In the genomic region with DNA sequence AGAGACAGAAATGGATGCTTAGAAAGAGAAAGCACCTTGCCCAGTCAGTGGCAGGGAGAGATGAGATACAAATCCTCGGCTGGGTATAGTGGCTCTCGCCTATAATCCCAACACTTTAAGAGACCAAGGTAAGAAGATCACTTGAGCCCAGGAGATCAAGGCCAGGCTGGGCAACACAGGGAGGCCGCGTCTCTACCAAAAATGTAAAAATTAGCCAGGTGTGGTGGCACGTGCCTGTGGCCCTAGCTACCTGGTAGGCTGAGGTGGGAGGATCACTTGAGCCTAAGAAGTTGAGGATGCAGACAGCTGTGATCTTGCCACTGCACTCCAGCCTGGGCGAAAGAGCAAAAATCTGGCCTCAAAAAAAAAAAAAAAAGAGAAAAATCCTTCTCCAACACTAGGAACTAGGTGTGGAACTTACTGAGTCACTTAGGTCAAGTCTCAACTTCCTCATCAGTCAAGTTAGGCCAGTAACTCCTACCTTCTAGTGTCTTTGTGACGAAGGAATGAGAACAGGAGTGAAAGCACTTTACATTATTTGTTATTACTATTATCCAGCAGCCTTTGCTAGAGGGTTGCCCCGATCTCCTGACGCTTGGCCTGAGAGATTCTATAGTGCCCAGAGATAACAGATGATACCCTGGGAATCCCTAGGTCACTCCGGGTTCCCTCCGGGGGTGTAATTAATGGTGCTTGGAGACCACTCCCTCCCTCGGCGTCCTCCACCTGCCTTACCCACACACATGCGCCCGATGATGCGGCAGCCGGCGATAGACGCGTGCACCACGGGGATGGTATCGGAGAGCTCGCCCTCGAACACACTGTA, we compare ENCODE assay signal across 8 cellular contexts. TPM values are rescaled to one million over a fixed set of nuclear protein-coding genes. Genes with fewer than 3 reads are reported as not detected.
DNase-seq lines count a peak whose midpoint lies in the region; ATAC-seq, FAIRE-seq and TF ChIP-seq lines count a peak whose summit lies in the region.

No MANE protein-coding gene starts in this region.

- TF ChIP-seq CTCF in K562 (IDR thresholded peaks at IDR 0.05 in 2 of 3, conservative IDR thresholded peaks at IDR 0.05 in 1 of 3; ENCODE audit: insufficient read depth in 2 of 3, low read depth in 1 of 3, low read length in 3 of 3) (no peak), lung (IDR thresholded peaks at IDR 0.05; ENCODE audit: control extremely low read depth, extremely low read depth) (no peak), vagina (IDR thresholded peaks at IDR 0.05) (no peak)

- H3K4me2 ChIP-seq in K562 (ENCODE audit: insufficient read depth, low read length): peak overlapping the region; percentile 95

- POLR2A ChIA-PET in K562 (lab: Yijun Ruan, JAX): interaction anchor here (0.6 to 1.9 kb wide), 13 partner anchors 8 to 170 kb away, joined by 3 to 10 read pairs (median 4); no protein-coding TSS in a partner anchor

- H3K27me3 ChIP-seq in K562 (ENCODE audit: control insufficient read depth in 2 of 2, insufficient read depth in 2 of 2, low read length in 2 of 2) (no peaks in the 10 kb centered on the region), lung (ENCODE audit: control insufficient read depth, insufficient read depth) (no peaks in the 10 kb centered on the region), vagina (no peaks in the 10 kb centered on the region)

- H3K36me3 ChIP-seq in KOPT-K1 (ENCODE audit: insufficient read depth, low read length) (peaks cover 40% of the 10 kb centered on the region), K562 (ENCODE audit: control insufficient read depth, insufficient read depth, low read length) (peaks cover 45% of the 10 kb centered on the region), lung (ENCODE audit: control insufficient read depth in 2 of 2, insufficient read depth in 2 of 2, low read length in 2 of 2) (peaks cover 3 to 21% of the 10 kb centered on the region in 2 donors), vagina (peaks cover 0 to 22% of the 10 kb centered on the region in 2 donors)

- TF ChIP-seq RAD21 in K562 (CRISPR knock-in tag; conservative IDR thresholded peaks at IDR 0.05 in 1 of 2, IDR thresholded peaks at IDR 0.05 in 1 of 2): no peak

- H3K9ac ChIP-seq in K562 (ENCODE audit: insufficient read depth in 1 of 2, low read depth in 2 of 2, low read length in 2 of 2): peak overlapping the region; percentile 86 to 98

- in situ Hi-C loops in K562 (cut with MboI): no loop called here

- CTCF ChIA-PET in K562 (lab: Yijun Ruan, JAX; ENCODE audit: low intra/inter-chr PET ratio): no interaction called here

- no peak for ATAC-seq in K562
- no peak for ATAC-seq in lung (ENCODE audit: insufficient read depth, low FRiP score)

- intact Hi-C loops in K562 (cut with micrococcal nuclease): no loop called here
- intact Hi-C loops in vagina (cut with DNase I): no loop called here

- H2AFZ ChIP-seq in K562 (ENCODE audit: low read depth, low read length): peak overlapping the region; percentile 98

- H3K9me3 ChIP-seq in KOPT-K1 (ENCODE audit: insufficient read depth, low read length, poor library complexity, severe bottlenecking) (no peaks in the 10 kb centered on the region), K562 (replicated peaks; ENCODE audit: control insufficient read depth, insufficient read depth, low read depth, low read length) (no peaks in the 10 kb centered on the region), lung (ENCODE audit: control insufficient read depth in 2 of 2, insufficient read depth in 1 of 2, low read length in 1 of 2) (no peaks in the 10 kb centered on the region), vagina (no peaks in the 10 kb centered on the region)

- peak; percentile 78 for FAIRE-seq in GM12892 (lab: Jason Lieb, UNC)
- peak; percentile 66 for FAIRE-seq in K562 (lab: Jason Lieb, UNC)

- TSS peak; percentile 61 for BruUV-seq in K562 (replicated peaks; lab: Mats Ljungman, UMichigan)

- TF ChIP-seq POLR2A in GM12892 (IDR thresholded peaks at IDR 0.05; ENCODE audit: low read depth, low read length): no peak
- TF ChIP-seq POLR2A in K562 (conservative IDR thresholded peaks at IDR 0.05): no peak
- no peak for TF ChIP-seq POLR2A in vagina (IDR thresholded peaks at IDR 0.05)

- H3K79me2 ChIP-seq in K562 (ENCODE audit: control insufficient read depth, insufficient read depth, low read length): peaks cover 39% of the 10 kb centered on the region

- H3K4me3 ChIP-seq in K562: peak overlapping the region; percentile 85
- H3K4me3 ChIP-seq in lung: peak overlapping the region; percentile 96
- H3K4me3 ChIP-seq in vagina: peak overlapping the region; percentile 69 to 76

- TF ChIP-seq EP300 in K562 (IDR thresholded peaks at IDR 0.05; ENCODE audit: low read length): no peak

- H4K20me1 ChIP-seq in K562 (replicated peaks; ENCODE audit: control insufficient read depth, insufficient read depth, low read length): no peaks in the 10 kb centered on the region

- H3K9me1 ChIP-seq in K562 (ENCODE audit: control insufficient read depth, insufficient read depth, low read length): no peaks in the 10 kb centered on the region

- no peak for DNase-seq in GM12892 (ENCODE audit: insufficient read length)
- peak in 2 of 4 experiments; percentile 43 to 67 for DNase-seq in K562 (ENCODE audit: extremely low read depth in 1 of 4, low spot score in 3 of 4)
- no peak for DNase-seq in lung (ENCODE audit: low spot score)
- no peak for DNase-seq in vagina (ENCODE audit: extremely low spot score in 2 of 2)
- DNase-seq in SHP77 (lab: John Stamatoyannopoulos, UW): no peak
- no peak for DNase-seq in NCI-H82 (lab: John Stamatoyannopoulos, UW)
- no peak for DNase-seq in islet precursor cell

- H3K4me1 ChIP-seq in K562 (replicated peaks in 1 of 2; ENCODE audit: control insufficient read depth in 2 of 2, insufficient read depth in 2 of 2, low read length in 2 of 2) (peaks cover 10 to 47% of the 10 kb centered on the region in 2 experiments; a peak in 4 of 5 replicates), lung (ENCODE audit: control insufficient read depth in 2 of 2, insufficient read depth in 2 of 2, low read length in 2 of 2) (peaks cover 2 to 6% of the 10 kb centered on the region in 2 donors), vagina (peaks cover 43% of the 10 kb centered on the region)

- 11% methylated on average over 24 of the region's 24 CpGs for WGBS in K562 (ENCODE audit: insufficient coverage, low coverage, missing lambda C conversion rate)
- WGBS in lung, 2 donors: 22% methylated on average over 24 of the region's 24 CpGs

- H3K27ac ChIP-seq in KOPT-K1 (ENCODE audit: low read depth, low read length, poor library complexity, severe bottlenecking): peak overlapping the region; percentile 66
- peak overlapping the region; percentile 80 for H3K27ac ChIP-seq in K562 (ENCODE audit: extremely low read depth, low read depth, low read length)
- peak overlapping the region; percentile 73 to 90 for H3K27ac ChIP-seq in lung (ENCODE audit: low read depth in 1 of 2, low read length in 1 of 2)
- peak overlapping the region; percentile 81 for H3K27ac ChIP-seq in vagina

RNA-seq across cellular contexts. Expression of a gene that starts 0.9 kb away (rescaled TPM):
- polyA plus RNA-seq in GM12892 (2012; ENCODE audit: missing spikeins): 102 TPM
- 22.6 and 68.4 TPM in 2 replicates for total RNA-seq in K562 (2011; cell fraction: chromatin; rRNA removed; ENCODE audit: low replicate concordance)
- 89.9 and 93.2 TPM in 2 replicates for total RNA-seq in K562 (2011; cell fraction: nucleolus; rRNA removed)
- 54.0 and 63.2 TPM in 2 replicates for total RNA-seq in K562 (2011; cell fraction: nucleoplasm; rRNA removed)
- 200 and 244 TPM in 2 replicates for total RNA-seq in K562 (2014; rRNA removed)
- total RNA-seq in K562 (2014; rRNA removed; fragmentation: Illumina TruSeq; extraction: Trizol): 132 and 180 TPM in 2 replicates
- total RNA-seq in K562 (2015; rRNA removed; fragmentation: Illumina TruSeq; extraction: Trizol): 179 and 180 TPM in 2 replicates
- total RNA-seq in K562 (2021): 229 and 249 TPM in 2 replicates
- 165 and 190 TPM in 2 replicates for polyA plus RNA-seq in K562 (2011; rRNA removed)
- 339 and 577 TPM in 2 replicates for polyA plus RNA-seq in K562 (2011; cell fraction: cytosol; rRNA removed)
- polyA plus RNA-seq in K562 (2011; cell fraction: nucleus; rRNA removed): 164 and 201 TPM in 2 replicates
- 165 and 193 TPM in 2 replicates for polyA plus RNA-seq in K562 (2012)
- polyA plus RNA-seq in K562 (2014; fragmentation: Illumina TruSeq; extraction: Trizol): 247 and 288 TPM in 2 replicates
- 100 to 1,000 TPM; 807 to 832 TPM for polyA plus RNA-seq in K562 (2014; fragmentation: Nextera tagmentation; extraction: Ambion mirVana)
- 230 and 241 TPM in 2 replicates for polyA plus RNA-seq in K562 (2014; rRNA removed)
- polyA minus RNA-seq in K562 (2011; rRNA and poly(A)+ RNA removed): 99.7 and 134 TPM in 2 replicates
- polyA minus RNA-seq in K562 (2011; cell fraction: cytosol; rRNA and poly(A)+ RNA removed): 80.7 and 88.0 TPM in 2 replicates
- polyA minus RNA-seq in K562 (2011; cell fraction: nucleus; rRNA and poly(A)+ RNA removed): 28.8 and 42.4 TPM in 2 replicates
- 100 to 1,000 TPM in 1 of 2 donors, 10 to 100 TPM in 1; 47.8 to 119 TPM for total RNA-seq in lung
- 100 to 1,000 TPM; 118 to 191 TPM for polyA plus RNA-seq in lung
- 124 TPM for total RNA-seq in vagina

RNA-seq across cellular contexts. Expression of a gene that starts 5.7 kb away (rescaled TPM):
- 23.9 TPM for polyA plus RNA-seq in GM12892 (2012; ENCODE audit: missing spikeins)
- 26.2 and 52.1 TPM in 2 replicates for total RNA-seq in K562 (2011; cell fraction: chromatin; rRNA removed; ENCODE audit: low replicate concordance)
- total RNA-seq in K562 (2011; cell fraction: nucleolus; rRNA removed): 35.3 and 46.4 TPM in 2 replicates
- total RNA-seq in K562 (2011; cell fraction: nucleoplasm; rRNA removed): 35.9 and 37.4 TPM in 2 replicates
- 11.4 and 16.0 TPM in 2 replicates for total RNA-seq in K562 (2014; rRNA removed)
- total RNA-seq in K562 (2014; rRNA removed; fragmentation: Illumina TruSeq; extraction: Trizol): 3.8 and 5.6 TPM in 2 replicates
- 10.4 and 12.6 TPM in 2 replicates for total RNA-seq in K562 (2015; rRNA removed; fragmentation: Illumina TruSeq; extraction: Trizol)
- 38.6 and 41.5 TPM in 2 replicates for total RNA-seq in K562 (2021)
- polyA plus RNA-seq in K562 (2011; rRNA removed): 13.1 and 16.3 TPM in 2 replicates
- 22.7 and 39.5 TPM in 2 replicates for polyA plus RNA-seq in K562 (2011; cell fraction: cytosol; rRNA removed)
- 37.9 and 58.3 TPM in 2 replicates for polyA plus RNA-seq in K562 (2011; cell fraction: nucleus; rRNA removed)
- polyA plus RNA-seq in K562 (2012): 23.8 and 45.8 TPM in 2 replicates
- 18.8 and 25.0 TPM in 2 replicates for polyA plus RNA-seq in K562 (2014; fragmentation: Illumina TruSeq; extraction: Trizol)
- polyA plus RNA-seq in K562 (2014; fragmentation: Nextera tagmentation; extraction: Ambion mirVana): 1 to 10 TPM in 1 of 2 experiments, under 1 TPM in 1; 0.92 to 1.6 TPM
- 26.5 and 33.5 TPM in 2 replicates for polyA plus RNA-seq in K562 (2014; rRNA removed)
- 5.0 and 6.8 TPM in 2 replicates for polyA minus RNA-seq in K562 (2011; rRNA and poly(A)+ RNA removed)
- polyA minus RNA-seq in K562 (2011; cell fraction: cytosol; rRNA and poly(A)+ RNA removed): 16.2 and 26.1 TPM in 2 replicates
- 20.1 and 29.2 TPM in 2 replicates for polyA minus RNA-seq in K562 (2011; cell fraction: nucleus; rRNA and poly(A)+ RNA removed)
- total RNA-seq in lung: 100 to 1,000 TPM in 1 of 2 donors, 10 to 100 TPM in 1; 32.1 to 117 TPM
- 100 to 1,000 TPM in 1 of 2 donors, 10 to 100 TPM in 1; 27.8 to 106 TPM for polyA plus RNA-seq in lung
- total RNA-seq in vagina: 36.8 TPM

RNA-seq across cellular contexts. Expression of a gene that starts 8.6 kb away (rescaled TPM):
- polyA plus RNA-seq in GM12892 (2012; ENCODE audit: missing spikeins): not detected
- not detected in 2 replicates for total RNA-seq in K562 (2011; cell fraction: chromatin; rRNA removed; ENCODE audit: low replicate concordance)
- not detected in 2 replicates for total RNA-seq in K562 (2011; cell fraction: nucleolus; rRNA removed)
- total RNA-seq in K562 (2011; cell fraction: nucleoplasm; rRNA removed): not detected in 2 replicates
- total RNA-seq in K562 (2014; rRNA removed): not detected in 2 replicates
- total RNA-seq in K562 (2014; rRNA removed; fragmentation: Illumina TruSeq; extraction: Trizol): not detected in 2 replicates
- total RNA-seq in K562 (2015; rRNA removed; fragmentation: Illumina TruSeq; extraction: Trizol): not detected in 2 replicates
- total RNA-seq in K562 (2021): not detected in 2 replicates
- polyA plus RNA-seq in K562 (2011; rRNA removed): not detected in 2 replicates
- not detected in 2 replicates for polyA plus RNA-seq in K562 (2011; cell fraction: cytosol; rRNA removed)
- 0.04 TPM in 1 of 2 replicates, not detected in the other for polyA plus RNA-seq in K562 (2011; cell fraction: nucleus; rRNA removed)
- polyA plus RNA-seq in K562 (2012): not detected in 2 replicates
- polyA plus RNA-seq in K562 (2014; fragmentation: Illumina TruSeq; extraction: Trizol): not detected in 2 replicates
- polyA plus RNA-seq in K562 (2014; fragmentation: Nextera tagmentation; extraction: Ambion mirVana): not detected
- not detected in 2 replicates for polyA plus RNA-seq in K562 (2014; rRNA removed)
- not detected in 2 replicates for polyA minus RNA-seq in K562 (2011; rRNA and poly(A)+ RNA removed)
- polyA minus RNA-seq in K562 (2011; cell fraction: cytosol; rRNA and poly(A)+ RNA removed): not detected in 2 replicates
- not detected in 2 replicates for polyA minus RNA-seq in K562 (2011; cell fraction: nucleus; rRNA and poly(A)+ RNA removed)
- total RNA-seq in lung: not detected
- not detected for polyA plus RNA-seq in lung
- total RNA-seq in vagina: 16.9 TPM

RNA-seq across cellular contexts. Expression of a gene that starts 57.2 kb away (rescaled TPM):
- 0.19 TPM for polyA plus RNA-seq in GM12892 (2012; ENCODE audit: missing spikeins)
- total RNA-seq in K562 (2011; cell fraction: chromatin; rRNA removed; ENCODE audit: low replicate concordance): 0.18 and 0.23 TPM in 2 replicates
- 0.13 and 0.17 TPM in 2 replicates for total RNA-seq in K562 (2011; cell fraction: nucleolus; rRNA removed)
- 0.15 TPM in 1 of 2 replicates, not detected in the other for total RNA-seq in K562 (2011; cell fraction: nucleoplasm; rRNA removed)
- total RNA-seq in K562 (2014; rRNA removed) (not detected in 2 replicates), K562 (2014; rRNA removed; fragmentation: Illumina TruSeq; extraction: Trizol) (0.03 TPM in 1 of 2 replicates, not detected in the other), K562 (2015; rRNA removed; fragmentation: Illumina TruSeq; extraction: Trizol) (0.07 and 0.08 TPM in 2 replicates), K562 (2021) (0.09 TPM in 1 of 2 replicates, not detected in the other), lung (10 to 100 TPM in 1 of 2 donors, 1 to 10 TPM in 1; 2.3 to 10.1 TPM), vagina (0.98 TPM)
- polyA plus RNA-seq in K562 (2011; rRNA removed) (0.03 and 0.05 TPM in 2 replicates), K562 (2014; fragmentation: Illumina TruSeq; extraction: Trizol) (0.03 and 0.04 TPM in 2 replicates), K562 (2014; fragmentation: Nextera tagmentation; extraction: Ambion mirVana) (not detected), K562 (2014; rRNA removed) (not detected in 2 replicates), lung (1 to 10 TPM; 4.1 to 9.3 TPM)
- 0.04 and 0.09 TPM in 2 replicates for polyA plus RNA-seq in K562 (2011; cell fraction: cytosol; rRNA removed)
- 0.10 and 0.13 TPM in 2 replicates for polyA plus RNA-seq in K562 (2011; cell fraction: nucleus; rRNA removed)
- polyA plus RNA-seq in K562 (2012): 0.09 and 0.19 TPM in 2 replicates
- 0.06 TPM in 1 of 2 replicates, not detected in the other for polyA minus RNA-seq in K562 (2011; rRNA and poly(A)+ RNA removed)
- polyA minus RNA-seq in K562 (2011; cell fraction: cytosol; rRNA and poly(A)+ RNA removed): not detected in 2 replicates
- polyA minus RNA-seq in K562 (2011; cell fraction: nucleus; rRNA and poly(A)+ RNA removed): 0.13 and 0.22 TPM in 2 replicates

Comparison
In these comparisons a context has a peak if more than half of its experiments do, and no peak if none do; other contexts are left out.
1. RNA of a gene that starts 8.6 kb away (total RNA-seq): 16.9 TPM in vagina (single experiment); not detected in K562 and not detected in lung; every median in the first group is over 10 times any median in the second.
2. Peak in every context shown above with its lines, with median percentiles within 50 percentile points of each other: H3K27ac ChIP-seq and H3K4me3 ChIP-seq.